29 cellular contexts compared by ENCODE assay signal in the genomic region with DNA sequence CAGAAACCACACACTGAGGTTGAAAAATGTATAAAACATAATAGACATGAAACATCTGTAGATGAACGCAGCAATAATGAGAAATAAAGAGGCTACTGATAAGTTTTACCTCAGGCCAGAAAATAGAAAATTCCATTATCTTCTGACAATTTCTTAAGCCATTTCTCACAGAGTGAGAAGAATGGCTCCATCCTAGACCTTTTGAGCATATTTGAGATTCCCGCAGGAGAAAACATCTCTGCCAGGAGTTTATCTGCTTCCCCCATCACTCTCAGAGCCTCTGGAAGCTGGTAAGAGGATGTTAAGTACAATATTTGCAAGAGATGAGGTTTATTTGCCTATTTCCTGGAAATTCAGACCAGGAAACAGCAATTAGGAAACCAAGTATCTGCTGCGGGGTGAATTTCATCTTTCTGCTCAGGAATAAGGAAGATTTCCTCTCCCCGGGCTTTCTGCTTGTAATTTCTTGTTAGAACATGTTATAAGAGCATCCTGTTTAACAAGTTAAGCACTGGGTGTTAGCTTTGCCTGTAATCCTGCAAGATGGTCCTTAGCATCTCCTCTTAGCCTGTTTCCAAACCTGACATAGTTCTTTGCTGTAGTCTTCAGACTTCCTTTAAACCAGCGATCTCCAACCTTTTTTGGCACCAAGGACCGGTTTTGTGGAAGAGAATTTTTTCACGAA. TPM values are rescaled to one million over a fixed set of nuclear protein-coding genes. Genes with fewer than 3 reads are reported as not detected.
"Had no signal": no experiment of that assay in that cellular context is flagged by ENCODE, and none has a peak within 500 bp of the region (broad histone marks: within the 10 kb centered on the region; RNA-seq: fewer than 3 reads in every experiment).

No MANE protein-coding gene starts in this region.

- H3K4me1 ChIP-seq: body of pancreas, right atrium auricular region, uterus had no signal

- ATAC-seq: activated CD4-positive, CD25-positive, alpha-beta regulatory T cell treated with anti-CD3 and anti-CD28 coated beads, Interleukin-2, amount 50 U/mL, for 24 hours; body of pancreas; natural killer cell; psoas muscle; stimulated activated naive CD8-positive, alpha-beta T cell treated with anti-CD3 and anti-CD28 coated beads, Interleukin-15, Interleukin-2, amounts not matched to agents 100 U/mL and 50 U/mL, for 24 hours; T-cell had no signal

- H3K4me3 Mint-ChIP-seq: activated CD4-positive, alpha-beta memory T cell treated with anti-CD3 and anti-CD28 coated beads, Interleukin-2, amount 10 ng/mL, durations not matched to agents 7 days and 5 days; activated CD4-positive, alpha-beta T cell treated with anti-CD3 and anti-CD28 coated beads, Interleukin-2, amount 10 ng/mL, durations not matched to agents 24 days and 14 days; activated naive CD4-positive, alpha-beta T cell treated with anti-CD3 and anti-CD28 coated beads, Interleukin-2, amount 10 ng/mL, durations not matched to agents 7 days and 5 days; natural killer cell; T-cell; T-helper 2 cell treated with Interferon-gamma antibody and Interleukin-4, amounts not matched to agents 5 μg/mL and 100 μg/mL, for 36 hours had no signal

- H3K27me3 ChIP-seq: body of pancreas, esophagus squamous epithelium, gastroesophageal sphincter, ovary, right atrium auricular region, thyroid gland, uterus had no signal

- H3K27me3 Mint-ChIP-seq: activated CD4-positive, alpha-beta memory T cell treated with anti-CD3 and anti-CD28 coated beads, Interleukin-2, amount 10 ng/mL, durations not matched to agents 7 days and 5 days; activated naive CD4-positive, alpha-beta T cell treated with anti-CD3 and anti-CD28 coated beads, Interleukin-2, amount 10 ng/mL, durations not matched to agents 7 days and 5 days; T-cell had no signal

- H3K27ac Mint-ChIP-seq: activated CD4-positive, alpha-beta memory T cell treated with anti-CD3 and anti-CD28 coated beads, Interleukin-2, amount 10 ng/mL, durations not matched to agents 7 days and 5 days; activated CD4-positive, alpha-beta T cell treated with anti-CD3 and anti-CD28 coated beads, Interleukin-2, amount 10 ng/mL, durations not matched to agents 24 days and 14 days; activated naive CD4-positive, alpha-beta T cell treated with anti-CD3 and anti-CD28 coated beads, Interleukin-2, amount 10 ng/mL, durations not matched to agents 7 days and 5 days; natural killer cell; T-cell; T-helper 2 cell treated with Interferon-gamma antibody and Interleukin-4, amounts not matched to agents 5 μg/mL and 100 μg/mL, for 36 hours had no signal

- H3K4me3 ChIP-seq: body of pancreas, esophagus squamous epithelium, gastroesophageal sphincter, ovary, psoas muscle, right atrium auricular region, thyroid gland, uterus had no signal

- DNase-seq: activated CD4-positive, alpha-beta memory T cell treated with anti-CD3 and anti-CD28 coated beads, Interleukin-2, amount 10 ng/mL, durations not matched to agents 7 days and 5 days; activated CD4-positive, alpha-beta T cell treated with anti-CD3 and anti-CD28 coated beads, Interleukin-2, amount 10 ng/mL, durations not matched to agents 24 days and 14 days; activated effector memory CD4-positive, alpha-beta T cell treated with anti-CD3 and anti-CD28 coated beads, Interleukin-2, amount 50 U/mL, for 16 hours; activated naive CD4-positive, alpha-beta T cell treated with anti-CD3 and anti-CD28 coated beads, Interleukin-2, amount 10 ng/mL, durations not matched to agents 7 days and 5 days; activated T-cell treated with anti-CD3 and anti-CD28 coated beads for 4 hours; body of pancreas; caudate nucleus; effector memory CD4-positive, alpha-beta T cell; esophagus squamous epithelium; head of caudate nucleus; islet precursor cell; left cardiac atrium; midbrain; natural killer cell; ovary; psoas muscle; stimulated activated CD4-positive, alpha-beta T cell treated with anti-CD3 and anti-CD28 coated beads, Interleukin-12 subunit alpha, Interleukin-12 subunit beta, amount 100 ng/mL, for 4 hours; stimulated activated CD4-positive, alpha-beta T cell treated with anti-CD3 and anti-CD28 coated beads, Interleukin-4, amount 100 ng/mL, for 4 hours; stimulated activated naive CD8-positive, alpha-beta T cell treated with anti-CD3 and anti-CD28 coated beads, Interleukin-15, Interleukin-2, amounts not matched to agents 100 U/mL and 50 U/mL, for 24 hours; substantia nigra; T-cell; thyroid gland; uterus had no signal

- H3K9me3 Mint-ChIP-seq: activated CD4-positive, alpha-beta memory T cell treated with anti-CD3 and anti-CD28 coated beads, Interleukin-2, amount 10 ng/mL, durations not matched to agents 7 days and 5 days; activated CD4-positive, alpha-beta T cell treated with anti-CD3 and anti-CD28 coated beads, Interleukin-2, amount 10 ng/mL, durations not matched to agents 24 days and 14 days; activated naive CD4-positive, alpha-beta T cell treated with anti-CD3 and anti-CD28 coated beads, Interleukin-2, amount 10 ng/mL, durations not matched to agents 7 days and 5 days; natural killer cell; T-cell; T-helper 2 cell treated with Interferon-gamma antibody and Interleukin-4, amounts not matched to agents 5 μg/mL and 100 μg/mL, for 36 hours had no signal

- H3K9me3 ChIP-seq: body of pancreas, esophagus squamous epithelium, gastroesophageal sphincter, ovary, psoas muscle, right atrium auricular region, thyroid gland, uterus had no signal

- H3K36me3 ChIP-seq: esophagus squamous epithelium, gastroesophageal sphincter, ovary, right atrium auricular region, thyroid gland, uterus had no signal

- H3K4me1 Mint-ChIP-seq: activated CD4-positive, alpha-beta memory T cell treated with anti-CD3 and anti-CD28 coated beads, Interleukin-2, amount 10 ng/mL, durations not matched to agents 7 days and 5 days; activated CD4-positive, alpha-beta T cell treated with anti-CD3 and anti-CD28 coated beads, Interleukin-2, amount 10 ng/mL, durations not matched to agents 24 days and 14 days; activated naive CD4-positive, alpha-beta T cell treated with anti-CD3 and anti-CD28 coated beads, Interleukin-2, amount 10 ng/mL, durations not matched to agents 7 days and 5 days; natural killer cell; T-cell had no signal

- H3K36me3 Mint-ChIP-seq: activated naive CD4-positive, alpha-beta T cell treated with anti-CD3 and anti-CD28 coated beads, Interleukin-2, amount 10 ng/mL, durations not matched to agents 7 days and 5 days; natural killer cell; T-cell had no signal

- H3K27ac ChIP-seq: body of pancreas, gastroesophageal sphincter, ovary, psoas muscle, right atrium auricular region, thyroid gland, uterus, VCaP had no signal

RNA-seq across cellular contexts. Expression of a gene that starts 54.8 kb away (rescaled TPM):
- total RNA-seq: dermis microvascular lymphatic vessel endothelial cell, right atrium auricular region had no signal
